ENCODE assay signal across 30 cellular contexts in the genomic region with DNA sequence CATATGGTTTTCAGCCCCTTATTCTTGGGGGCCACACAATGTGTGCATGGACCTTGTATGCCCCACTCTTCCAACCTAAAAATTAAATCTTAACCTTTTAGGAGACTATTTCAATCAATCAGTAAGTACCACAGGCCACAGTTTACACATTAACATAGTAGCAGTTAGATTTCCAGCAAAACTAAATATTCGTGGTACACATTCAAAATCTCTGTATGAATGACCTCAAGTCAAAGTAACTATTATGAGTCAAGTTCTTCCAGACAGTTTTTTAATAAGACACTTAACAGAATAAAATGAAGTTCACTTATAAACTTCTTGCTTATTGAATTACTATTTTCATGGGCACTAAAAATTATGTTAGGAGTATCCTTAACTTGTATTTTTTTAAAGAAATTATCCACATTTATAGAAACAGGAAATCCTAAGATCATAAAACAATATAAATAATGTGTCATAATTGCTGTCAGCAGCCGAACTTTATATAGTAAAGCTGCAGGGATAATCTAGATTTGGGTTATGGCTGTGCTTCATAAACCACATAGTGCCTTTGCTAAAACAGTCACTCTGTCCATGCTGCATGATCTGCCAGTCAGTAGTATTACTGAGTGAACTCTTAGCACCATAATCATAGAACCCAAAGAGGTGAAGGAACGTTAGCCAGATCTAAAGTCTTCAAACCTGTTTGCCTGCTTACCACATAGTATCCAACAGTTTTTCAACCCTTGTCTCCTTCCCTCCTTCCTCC. TPM values are rescaled to one million over a fixed set of nuclear protein-coding genes. Genes with fewer than 3 reads are reported as not detected.
A peak's percentile ranks its signal among the peaks of the same experiment; 100 is the strongest.
DNase-seq lines count a peak whose midpoint lies in the region; ATAC-seq and TF ChIP-seq lines count a peak whose summit lies in the region.
"Had no signal": no experiment of that assay in that cellular context is flagged by ENCODE, and none has a peak within 500 bp of the region (broad histone marks: within the 10 kb centered on the region; RNA-seq: fewer than 3 reads in every experiment).

No MANE protein-coding gene starts in this region.

- H3K79me2 ChIP-seq in osteoblast (ENCODE audit: insufficient read depth, low read length), result peaks cover 74% of the 10 kb centered on the region

- no peak for ATAC-seq in activated naive CD8-positive, alpha-beta T cell treated with anti-CD3 and anti-CD28 coated beads, Interleukin-2, amount 50 U/mL, for 24 hours
- no peak for ATAC-seq in HG03378 (IDR thresholded peaks at IDR 0.05; ENCODE audit: unreplicated experiment)
- ATAC-seq: GM12878; naive thymus-derived CD4-positive, alpha-beta T cell had no signal

- intact Hi-C loops in A673 (cut with micrococcal nuclease; ENCODE audit: unreplicated experiment), result no loop called here

- H3K9me3 Mint-ChIP-seq in chondrocyte (ENCODE audit: low read depth), result peaks cover 17% of the 10 kb centered on the region
- H3K9me3 Mint-ChIP-seq in activated naive CD8-positive, alpha-beta T cell treated with anti-CD3 and anti-CD28 coated beads, Interleukin-2, amount 50 U/mL, for 24 hours, result no peaks in the 10 kb centered on the region

- H3K9me3 ChIP-seq in A673 (ENCODE audit: low read depth, low read length, poor library complexity, severe bottlenecking) (peaks cover 10% of the 10 kb centered on the region), HEK293 (ENCODE audit: control insufficient read depth, insufficient read depth, low read depth, low read length) (no peaks in the 10 kb centered on the region), osteoblast (ENCODE audit: low read depth, low read length) (no peaks in the 10 kb centered on the region)
- H3K9me3 ChIP-seq: esophagus muscularis mucosa had no signal

- H3K36me3 ChIP-seq in A673 (ENCODE audit: insufficient read depth, low read length, poor library complexity, severe bottlenecking) (no peaks in the 10 kb centered on the region), HEK293 (ENCODE audit: control insufficient read depth in 2 of 2, insufficient read depth in 1 of 2, low read length in 2 of 2) (peaks cover 0 to 8% of the 10 kb centered on the region in 2 experiments; a peak in 2 of 3 replicates), osteoblast (ENCODE audit: insufficient read depth, low read length) (no peaks in the 10 kb centered on the region)
- H3K36me3 ChIP-seq: esophagus muscularis mucosa had no signal

- peak overlapping the region; percentile 7 for H3K4me2 ChIP-seq in osteoblast (ENCODE audit: insufficient read depth, low read length)

- H3K27ac ChIP-seq in A673 (ENCODE audit: low read depth, low read length, poor library complexity, severe bottlenecking) (no peak overlapping the region), HEK293 (ENCODE audit: extremely low read depth, low read depth, low read length) (no peak overlapping the region), osteoblast (ENCODE audit: low read depth, low read length) (no peak overlapping the region)
- H3K27ac ChIP-seq: esophagus muscularis mucosa, skin epidermis, WERI-Rb-1 had no signal

- H4K20me1 ChIP-seq in osteoblast (ENCODE audit: insufficient read depth, low read length), result peaks cover 57% of the 10 kb centered on the region

- BruUV-seq in A673 (replicated peaks; lab: Mats Ljungman, UMichigan), result no TSS peak

- POLR2A ChIA-PET in A673 (lab: Charles Lee; ENCODE audit: low non-redundant PET), result no interaction called here
- POLR2A ChIA-PET in HEK293 (lab: Yijun Ruan, JAX), result no interaction called here

- TF ChIP-seq CTCF in A673 (conservative IDR thresholded peaks at IDR 0.05; ENCODE audit: low read depth, low read length) (no peak), HEK293 (tag by site-specific recombination; IDR thresholded peaks at IDR 0.05) (no peak), chondrocyte (IDR thresholded peaks at IDR 0.05) (no peak), osteoblast (IDR thresholded peaks at IDR 0.05; ENCODE audit: extremely low read depth, low read depth, low read length) (no peak)

- no peaks in the 10 kb centered on the region for H3K27me3 Mint-ChIP-seq in chondrocyte (ENCODE audit: low read depth)
- H3K27me3 Mint-ChIP-seq in activated naive CD8-positive, alpha-beta T cell treated with anti-CD3 and anti-CD28 coated beads, Interleukin-2, amount 50 U/mL, for 24 hours, result no peaks in the 10 kb centered on the region
- H3K27me3 Mint-ChIP-seq: activated CD4-positive, alpha-beta T cell treated with anti-CD3 and anti-CD28 coated beads, Interleukin-2, amount 10 ng/mL, durations not matched to agents 24 days and 14 days; central memory CD8-positive, alpha-beta T cell; dendritic cell treated with granulocyte-macrophage colony-stimulating factor and Interleukin-4, amounts not matched to agents 40 ng/mL and 50 ng/mL, for 4 days; naive thymus-derived CD4-positive, alpha-beta T cell had no signal

- H3K27ac Mint-ChIP-seq in chondrocyte (ENCODE audit: unreplicated experiment), result peak overlapping the region; percentile 58
- H3K27ac Mint-ChIP-seq in activated naive CD8-positive, alpha-beta T cell treated with anti-CD3 and anti-CD28 coated beads, Interleukin-2, amount 50 U/mL, for 24 hours, result no peak overlapping the region
- H3K27ac Mint-ChIP-seq: activated CD4-positive, alpha-beta T cell treated with anti-CD3 and anti-CD28 coated beads, Interleukin-2, amount 10 ng/mL, durations not matched to agents 24 days and 14 days; dendritic cell treated with granulocyte-macrophage colony-stimulating factor and Interleukin-4, amounts not matched to agents 40 ng/mL and 50 ng/mL, for 4 days; H9 had no signal

- no peak overlapping the region for H2AFZ ChIP-seq in osteoblast (ENCODE audit: low read length)

- H3K4me3 Mint-ChIP-seq in chondrocyte (ENCODE audit: unreplicated experiment), result no peak overlapping the region
- no peak overlapping the region for H3K4me3 Mint-ChIP-seq in activated naive CD8-positive, alpha-beta T cell treated with anti-CD3 and anti-CD28 coated beads, Interleukin-2, amount 50 U/mL, for 24 hours
- H3K4me3 Mint-ChIP-seq: activated CD4-positive, alpha-beta T cell treated with anti-CD3 and anti-CD28 coated beads, Interleukin-2, amount 10 ng/mL, durations not matched to agents 24 days and 14 days; central memory CD8-positive, alpha-beta T cell; dendritic cell treated with granulocyte-macrophage colony-stimulating factor and Interleukin-4, amounts not matched to agents 40 ng/mL and 50 ng/mL, for 4 days; H9; naive thymus-derived CD4-positive, alpha-beta T cell had no signal

- no peak overlapping the region for H3K4me3 ChIP-seq in A673 (ENCODE audit: low read depth, low read length, poor library complexity, severe bottlenecking)
- no peak overlapping the region for H3K4me3 ChIP-seq in HEK293 (ENCODE audit: low read depth, low read length)
- no peak overlapping the region for H3K4me3 ChIP-seq in osteoblast (ENCODE audit: insufficient read depth, low read length)
- H3K4me3 ChIP-seq: esophagus muscularis mucosa, GM12878, skin epidermis had no signal

- no peaks in the 10 kb centered on the region for H3K27me3 ChIP-seq in A673 (replicated peaks; ENCODE audit: insufficient read depth, low read depth, low read length, poor library complexity)
- no peaks in the 10 kb centered on the region for H3K27me3 ChIP-seq in osteoblast (ENCODE audit: insufficient read depth, low read length)
- H3K27me3 ChIP-seq: esophagus muscularis mucosa had no signal

- peak; percentile 52 for DNase-seq in A673 (ENCODE audit: low spot score)
- no peak for DNase-seq in chondrocyte (ENCODE audit: low spot score)
- DNase-seq in osteoblast (ENCODE audit: insufficient read length, low spot score, missing footprints), result peak; percentile 86
- no peak for DNase-seq in activated naive CD8-positive, alpha-beta T cell treated with anti-CD3 and anti-CD28 coated beads, Interleukin-2, amount 50 U/mL, for 24 hours
- DNase-seq in NCI-H146 treated with DMSO at 0.1 percent for 48 hours (lab: John Stamatoyannopoulos, UW; ENCODE audit: unreplicated experiment), result no peak
- DNase-seq: activated CD4-positive, alpha-beta T cell treated with anti-CD3 and anti-CD28 coated beads, Interleukin-2, amount 10 ng/mL, durations not matched to agents 24 days and 14 days; activated naive CD4-positive, alpha-beta T cell treated with Interleukin-2 at 50 U/mL for 16 hours; activated T-cell treated with anti-CD3 and anti-CD28 coated beads, Interleukin-2, amount 50 U/mL, for 48 hours; DMS 273 treated with DMSO at 0.1 percent for 48 hours; EL; foreskin fibroblast; H9; head of caudate nucleus; islet precursor cell; midbrain; MM.1S; naive thymus-derived CD4-positive, alpha-beta T cell; NCI-H1417; SHP77 treated with DMSO at 0.1 percent for 48 hours; stimulated activated naive CD4-positive, alpha-beta T cell; SW 1271; T1000; WERI-Rb-1 had no signal

- peaks cover 39% of the 10 kb centered on the region for H3K4me1 Mint-ChIP-seq in chondrocyte (ENCODE audit: low read depth)
- peaks cover 14% of the 10 kb centered on the region for H3K4me1 Mint-ChIP-seq in activated naive CD8-positive, alpha-beta T cell treated with anti-CD3 and anti-CD28 coated beads, Interleukin-2, amount 50 U/mL, for 24 hours
- H3K4me1 Mint-ChIP-seq: H9 had no signal

- CTCF ChIA-PET in A673 (lab: Charles Lee), result no interaction called here
- CTCF ChIA-PET in HEK293 (lab: Yijun Ruan, JAX), result no interaction called here

- H3K4me1 ChIP-seq in A673 (ENCODE audit: insufficient read depth, low read length, poor library complexity, severe bottlenecking) (no peaks in the 10 kb centered on the region), HEK293 (ENCODE audit: control insufficient read depth, insufficient read depth, low read length) (no peaks in the 10 kb centered on the region), osteoblast (ENCODE audit: insufficient read depth, low read length) (peaks cover 4% of the 10 kb centered on the region)

- peaks cover 10% of the 10 kb centered on the region for H3K36me3 Mint-ChIP-seq in chondrocyte (ENCODE audit: low read depth)
- peaks cover 36% of the 10 kb centered on the region for H3K36me3 Mint-ChIP-seq in activated naive CD8-positive, alpha-beta T cell treated with anti-CD3 and anti-CD28 coated beads, Interleukin-2, amount 50 U/mL, for 24 hours (ENCODE audit: low read depth)

TF ChIP-seq in HEK293, 187 proteins besides CTCF, POLR2A, EP300 and RAD21 (continues in another document):
- TF ChIP-seq PRDM6 (tag by site-specific recombination; IDR thresholded peaks at IDR 0.05) (0 out of 2 replicates have a peak, but pooled peaks have one; percentile 23), ZNF37A (tag by site-specific recombination; IDR thresholded peaks at IDR 0.05) (no peak)

RNA-seq across cellular contexts. Expression of gene SEC63, which starts 21.7 kb away (rescaled TPM):
- total RNA-seq in A673 (2021), result 153 and 159 TPM in 2 replicates
- 155 to 166 TPM (median 160 TPM) in 3 replicates for total RNA-seq in chondrocyte
- total RNA-seq in osteoblast, result 35.8 and 54.5 TPM in 2 replicates

Comparison
In these comparisons a context has a peak if more than half of its experiments do, and no peak if none do; other contexts are left out.
1. DNase-seq: peak in A673 (single experiment) and osteoblast (single experiment); none in chondrocyte (single experiment), activated naive CD8-positive, alpha-beta T cell treated with anti-CD3 and anti-CD28 coated beads, Interleukin-2, amount 50 U/mL, for 24 hours (single experiment) and NCI-H146 treated with DMSO at 0.1 percent for 48 hours (single experiment).